ENCODE assay signal across 28 cellular contexts in the genomic region with DNA sequence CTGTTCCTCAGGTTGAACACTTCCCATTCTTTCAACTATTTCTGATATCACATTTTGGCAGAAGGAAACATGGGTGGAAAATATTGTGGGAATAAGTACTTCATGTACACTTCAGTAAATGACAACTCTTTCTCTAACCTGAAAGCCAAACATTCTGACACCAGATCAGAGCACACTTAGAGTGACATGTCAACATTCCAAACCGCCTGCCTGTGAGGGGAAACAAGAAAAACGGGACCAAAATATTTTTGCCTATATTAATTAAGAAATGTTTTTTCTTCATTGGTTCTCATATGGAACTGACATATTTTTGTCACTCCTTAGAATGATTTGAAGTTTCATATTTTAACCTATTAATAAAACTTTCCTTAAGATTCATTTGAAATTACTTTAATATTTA.
"Had no signal": no experiment of that assay in that cellular context is flagged by ENCODE, and none has a peak within 500 bp of the region (broad histone marks: within the 10 kb centered on the region; RNA-seq: fewer than 3 reads in every experiment).

No MANE protein-coding gene starts in this region.

- H3K4me3 ChIP-seq: ascending aorta, breast epithelium, cardiac muscle cell, coronary artery, dorsolateral prefrontal cortex, esophagus muscularis mucosa, gastroesophageal sphincter, heart right ventricle had no signal

- H3K4me1 ChIP-seq: breast epithelium, foreskin keratinocyte, gastroesophageal sphincter, heart right ventricle had no signal

- DNase-seq: activated CD4-positive, alpha-beta memory T cell treated with anti-CD3 and anti-CD28 coated beads for 36 hours; activated CD4-positive, alpha-beta T cell treated with anti-CD3 and anti-CD28 coated beads for 1 hour; activated CD4-positive, alpha-beta T cell treated with anti-CD3 and anti-CD28 coated beads for 4 hours; activated CD8-positive, alpha-beta memory T cell treated with anti-CD3 and anti-CD28 coated beads, Interleukin-2, amount 10 ng/mL, durations not matched to agents 7 days and 5 days; activated CD8-positive, alpha-beta memory T cell treated with anti-CD3 and anti-CD28 coated beads, Interleukin-2, amount 50 U/mL, for 4 hours; activated CD8-positive, alpha-beta T cell treated with anti-CD3 and anti-CD28 coated beads, Interleukin-2, amount 10 ng/mL, durations not matched to agents 7 days and 5 days; activated effector memory CD4-positive, alpha-beta T cell treated with anti-CD3 and anti-CD28 coated beads, Interleukin-2, amount 50 U/mL, for 16 hours; activated naive CD4-positive, alpha-beta T cell treated with anti-CD3 and anti-CD28 coated beads for 36 hours; activated naive CD8-positive, alpha-beta T cell treated with anti-CD3 and anti-CD28 coated beads for 36 hours; activated naive CD8-positive, alpha-beta T cell treated with anti-CD3 and anti-CD28 coated beads, Interleukin-2, amount 50 U/mL, for 24 hours; activated T-cell treated with anti-CD3 and anti-CD28 coated beads, Interleukin-2, amount 50 U/mL, for 1 hour; activated T-cell treated with anti-CD3 and anti-CD28 coated beads, Interleukin-2, amount 50 U/mL, for 48 hours; central memory CD4-positive, alpha-beta T cell; cerebellar nuclear complex; dorsolateral prefrontal cortex; effector memory CD4-positive, alpha-beta T cell; endodermal cell; erythroblast; foreskin keratinocyte; heart right ventricle; T-helper 1 cell; T-helper 2 cell had no signal

- ATAC-seq: activated CD8-positive, alpha-beta memory T cell treated with anti-CD3 and anti-CD28 coated beads, Interleukin-2, amount 10 ng/mL, durations not matched to agents 7 days and 5 days; activated CD8-positive, alpha-beta T cell treated with anti-CD3 and anti-CD28 coated beads, Interleukin-2, amount 10 ng/mL, durations not matched to agents 7 days and 5 days; activated naive CD8-positive, alpha-beta T cell treated with anti-CD3 and anti-CD28 coated beads, Interleukin-2, amount 50 U/mL, for 24 hours; foreskin keratinocyte; gastroesophageal sphincter; heart right ventricle had no signal

- H3K9me3 ChIP-seq: ascending aorta, breast epithelium, esophagus muscularis mucosa had no signal

- H3K27me3 ChIP-seq: ascending aorta, breast epithelium, cardiac muscle cell, esophagus muscularis mucosa, foreskin keratinocyte, gastroesophageal sphincter had no signal

- H3K27ac ChIP-seq: breast epithelium, cardiac muscle cell, coronary artery, dorsolateral prefrontal cortex, esophagus muscularis mucosa, foreskin keratinocyte, gastroesophageal sphincter, heart right ventricle had no signal

- H3K36me3 ChIP-seq: ascending aorta, breast epithelium, cardiac muscle cell, esophagus muscularis mucosa, gastroesophageal sphincter, heart right ventricle had no signal
